Comparison of ENCODE assay signal across 26 cellular contexts in genomic region chr3:194817592-194818325, GRCh38.
DNase-seq lines count a peak whose midpoint lies in the region; ATAC-seq, FAIRE-seq and TF ChIP-seq lines count a peak whose summit lies in the region.
"Had no signal": no experiment of that assay in that cellular context is flagged by ENCODE, and none has a peak within 500 bp of the region (broad histone marks: within the 10 kb centered on the region; RNA-seq: fewer than 3 reads in every experiment).

No MANE protein-coding gene starts in this region.

- peak overlapping the region; percentile 60 for H3K4me3 ChIP-seq in SK-N-MC
- H3K4me3 ChIP-seq in HepG2 (replicated peaks in 1 of 3; ENCODE audit: insufficient read depth in 1 of 3, low read depth in 2 of 3, low read length in 3 of 3) = no peak overlapping the region
- H3K4me3 ChIP-seq: PC-9 had no signal

- peak; percentile 55 for DNase-seq in activated effector memory CD4-positive, alpha-beta T cell treated with anti-CD3 and anti-CD28 coated beads, Interleukin-2, amount 50 U/mL, for 16 hours
- no peak for DNase-seq in activated effector memory CD4-positive, alpha-beta T cell treated with Interleukin-2 at 50 U/mL for 16 hours
- no peak for DNase-seq in SK-N-MC (ENCODE audit: low read depth, low spot score)
- DNase-seq in HepG2 (ENCODE audit: low spot score) = no peak
- no peak for DNase-seq in endothelial cell (ENCODE audit: low spot score)
- DNase-seq in stimulated activated naive CD8-positive, alpha-beta T cell treated with anti-CD3 and anti-CD28 coated beads, Interleukin-15, Interleukin-2, amounts not matched to agents 100 U/mL and 50 U/mL, for 24 hours = no peak
- no peak for DNase-seq in mucosa of gallbladder (ENCODE audit: low spot score)
- DNase-seq: CD4-positive, alpha-beta T cell; COR-L47; DMS153; KG1; NCI-H1092 treated with DMSO at 0.1 percent for 48 hours; NCI-H2029 treated with DMSO at 0.1 percent for 48 hours; NCI-H446 treated with DMSO at 0.1 percent for 48 hours; NCI-H526 treated with DMSO at 0.1 percent for 48 hours; PC-9; SHP77 treated with DMSO at 0.1 percent for 48 hours; SK-N-SH had no signal

- H3K36me3 Mint-ChIP-seq in endothelial cell (ENCODE audit: low read depth, unreplicated experiment) = no peaks in the 10 kb centered on the region
- no peaks in the 10 kb centered on the region for H3K36me3 Mint-ChIP-seq in activated T-helper 17 cell treated with anti-CD3 and anti-CD28 coated beads, Interleukin-2, amount 50 U/mL, for 72 hours (ENCODE audit: low read depth)

- no peak overlapping the region for H3K27ac Mint-ChIP-seq in endothelial cell (ENCODE audit: unreplicated experiment)
- H3K27ac Mint-ChIP-seq in activated T-helper 17 cell treated with anti-CD3 and anti-CD28 coated beads, Interleukin-2, amount 50 U/mL, for 72 hours = no peak overlapping the region
- H3K27ac Mint-ChIP-seq: B cell; CD4-positive, alpha-beta T cell had no signal

- CTCF ChIA-PET in HepG2 (lab: Yijun Ruan, JAX; ENCODE audit: low intra/inter-chr PET ratio, low total read pairs) = no interaction called here

- H3K79me2 ChIP-seq in HepG2 (ENCODE audit: insufficient read depth, low read length) = no peaks in the 10 kb centered on the region

- no peaks in the 10 kb centered on the region for H3K36me3 ChIP-seq in SK-N-MC (ENCODE audit: insufficient read depth, low read length)
- no peaks in the 10 kb centered on the region for H3K36me3 ChIP-seq in HepG2 (replicated peaks in 1 of 2; ENCODE audit: control insufficient read depth in 1 of 2, insufficient read depth in 2 of 2, low read length in 2 of 2)

- TF ChIP-seq CTCF in HepG2 (CRISPR knock-in tag; IDR thresholded peaks at IDR 0.05) = no peak
- TF ChIP-seq CTCF in endothelial cell (IDR thresholded peaks at IDR 0.05; ENCODE audit: unreplicated experiment) = no peak

- H3K27me3 Mint-ChIP-seq in endothelial cell (ENCODE audit: unreplicated experiment) = peaks cover 2% of the 10 kb centered on the region
- H3K27me3 Mint-ChIP-seq in activated T-helper 17 cell treated with anti-CD3 and anti-CD28 coated beads, Interleukin-2, amount 50 U/mL, for 72 hours = peaks cover 14% of the 10 kb centered on the region
- H3K27me3 Mint-ChIP-seq: CD4-positive, alpha-beta T cell had no signal

- H3K4me3 Mint-ChIP-seq in endothelial cell (ENCODE audit: unreplicated experiment) = no peak overlapping the region
- no peak overlapping the region for H3K4me3 Mint-ChIP-seq in activated T-helper 17 cell treated with anti-CD3 and anti-CD28 coated beads, Interleukin-2, amount 50 U/mL, for 72 hours
- H3K4me3 Mint-ChIP-seq: B cell; CD4-positive, alpha-beta T cell had no signal

- H3K4me2 ChIP-seq in HepG2 (ENCODE audit: low read depth, low read length) = no peak overlapping the region
- H3K4me2 ChIP-seq: PC-9, SK-N-SH had no signal

- in situ Hi-C loops in HepG2 (cut with HindIII; ENCODE audit: extremely low pct_ligation_motif_present, low pct_unique_long_range_greater_than_20kb) = no loop called here

- H3K27me3 ChIP-seq in HepG2 (ENCODE audit: control insufficient read depth in 1 of 2, insufficient read depth in 2 of 2, low read length in 2 of 2) = peaks cover 5 to 60% of the 10 kb centered on the region in 2 experiments; a peak in 4 of 5 replicates

- H3K27ac ChIP-seq in SK-N-MC (no peak overlapping the region), HepG2 (ENCODE audit: extremely low read length, insufficient read depth, low read length) (no peak overlapping the region)
- H3K27ac ChIP-seq: HL-60, PC-9, RWPE1 had no signal

- H3K9ac ChIP-seq in SK-N-MC (ENCODE audit: insufficient read length) (no peak overlapping the region), HepG2 (ENCODE audit: insufficient read depth, low read depth, low read length) (no peak overlapping the region)
- H3K9ac ChIP-seq: SK-N-SH had no signal

- intact Hi-C loops in HepG2 (cut with micrococcal nuclease; ENCODE audit: unreplicated experiment) = loop anchor here (5.0 kb wide), 1 partner anchor 420 kb away; the partner anchor contains the start of gene GP5

- peak; percentile 23; the same call in 2 of the 3 replicates for ATAC-seq in HepG2
- no peak for ATAC-seq in stimulated activated naive CD8-positive, alpha-beta T cell treated with anti-CD3 and anti-CD28 coated beads, Interleukin-15, Interleukin-2, amounts not matched to agents 100 U/mL and 50 U/mL, for 24 hours
- no peak for ATAC-seq in activated T-helper 17 cell treated with anti-CD3 and anti-CD28 coated beads, Interleukin-2, amount 50 U/mL, for 72 hours (replicated peaks)

- H3K9me3 Mint-ChIP-seq in endothelial cell (ENCODE audit: unreplicated experiment) = no peaks in the 10 kb centered on the region
- H3K9me3 Mint-ChIP-seq in activated T-helper 17 cell treated with anti-CD3 and anti-CD28 coated beads, Interleukin-2, amount 50 U/mL, for 72 hours = no peaks in the 10 kb centered on the region
- H3K9me3 Mint-ChIP-seq: CD4-positive, alpha-beta T cell had no signal

- no peaks in the 10 kb centered on the region for H3K9me3 ChIP-seq in SK-N-MC (ENCODE audit: low read depth, low read length)
- no peaks in the 10 kb centered on the region for H3K9me3 ChIP-seq in HepG2 (ENCODE audit: low read length)
- H3K9me3 ChIP-seq: SK-N-SH had no signal

- H4K20me1 ChIP-seq in HepG2 (ENCODE audit: insufficient read depth, low read length) = no peaks in the 10 kb centered on the region

- no peaks in the 10 kb centered on the region for H3K4me1 ChIP-seq in HepG2 (ENCODE audit: insufficient read depth, low read length)

- no peak overlapping the region for H2AFZ ChIP-seq in HepG2 (ENCODE audit: low read length)
- H2AFZ ChIP-seq: PC-9 had no signal

- BruUV-seq in HepG2 (replicated peaks; lab: Mats Ljungman, UMichigan) = no TSS peak

- TF ChIP-seq POLR2A in HepG2 (IDR thresholded peaks at IDR 0.05; ENCODE audit: insufficient read depth in 1 of 2, low read depth in 2 of 2, low read length in 2 of 2) = no peak

- no peak for TF ChIP-seq EP300 in HepG2 (IDR thresholded peaks at IDR 0.05; ENCODE audit: low read depth in 2 of 2, low read length in 2 of 2)
- TF ChIP-seq EP300 in HepG2 (CRISPR knock-in tag; IDR thresholded peaks at IDR 0.05; ENCODE audit: borderline replicate concordance) = no peak

- POLR2A ChIA-PET in HepG2 (lab: Yijun Ruan, JAX) = no interaction called here

- 13% methylated on average over 8 of the region's 10 CpGs for WGBS in HepG2 (ENCODE audit: low lambda C conversion rate)

- H3K4me1 Mint-ChIP-seq in endothelial cell (ENCODE audit: unreplicated experiment) = no peaks in the 10 kb centered on the region
- H3K4me1 Mint-ChIP-seq in activated T-helper 17 cell treated with anti-CD3 and anti-CD28 coated beads, Interleukin-2, amount 50 U/mL, for 72 hours = no peaks in the 10 kb centered on the region
- H3K4me1 Mint-ChIP-seq: B cell had no signal

- no peak for FAIRE-seq in HepG2 (lab: Jason Lieb, UNC)
- FAIRE-seq: A204.1, GM12892, GM18507, H54 had no signal

- no peak for TF ChIP-seq RAD21 in HepG2 (CRISPR knock-in tag; IDR thresholded peaks at IDR 0.05)

TF ChIP-seq in HepG2, 621 proteins besides CTCF, POLR2A, EP300 and RAD21:
- TF ChIP-seq SNAPC4 (CRISPR knock-in tag; IDR thresholded peaks at IDR 0.05) = no peak
- peak in 1 of 2 experiments; percentile 46; a peak in 1 of 4 replicates for TF ChIP-seq MAFK (conservative IDR thresholded peaks at IDR 0.05 in 1 of 2, IDR thresholded peaks at IDR 0.05 in 1 of 2; ENCODE audit: low read length in 2 of 2)
